In genomic region chr12:117190210-117190781, GRCh38 we compare ENCODE assay signal across 8 cellular contexts. TPM values are rescaled to one million over a fixed set of nuclear protein-coding genes. Genes with fewer than 3 reads are reported as not detected.
DNase-seq lines count a peak whose midpoint lies in the region; ATAC-seq and TF ChIP-seq lines count a peak whose summit lies in the region.

A gene with protein sequence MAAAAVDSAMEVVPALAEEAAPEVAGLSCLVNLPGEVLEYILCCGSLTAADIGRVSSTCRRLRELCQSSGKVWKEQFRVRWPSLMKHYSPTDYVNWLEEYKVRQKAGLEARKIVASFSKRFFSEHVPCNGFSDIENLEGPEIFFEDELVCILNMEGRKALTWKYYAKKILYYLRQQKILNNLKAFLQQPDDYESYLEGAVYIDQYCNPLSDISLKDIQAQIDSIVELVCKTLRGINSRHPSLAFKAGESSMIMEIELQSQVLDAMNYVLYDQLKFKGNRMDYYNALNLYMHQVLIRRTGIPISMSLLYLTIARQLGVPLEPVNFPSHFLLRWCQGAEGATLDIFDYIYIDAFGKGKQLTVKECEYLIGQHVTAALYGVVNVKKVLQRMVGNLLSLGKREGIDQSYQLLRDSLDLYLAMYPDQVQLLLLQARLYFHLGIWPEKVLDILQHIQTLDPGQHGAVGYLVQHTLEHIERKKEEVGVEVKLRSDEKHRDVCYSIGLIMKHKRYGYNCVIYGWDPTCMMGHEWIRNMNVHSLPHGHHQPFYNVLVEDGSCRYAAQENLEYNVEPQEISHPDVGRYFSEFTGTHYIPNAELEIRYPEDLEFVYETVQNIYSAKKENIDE (minus strand): TSS chr12:117190470. CDS start chr12:117190456, 14 bp downstream.

- intact Hi-C loops in left ventricle myocardium superior (cut with micrococcal nuclease): no loop called here
- intact Hi-C loops in psoas muscle (cut with DNase I): no loop called here

- WGBS in psoas muscle, 3 donors: 1 to 2% (median 2%) methylated on average over 38 to 59 of the region's 59 CpGs
- WGBS in urinary bladder: 2% methylated on average over 59 of the region's 59 CpGs

- H3K27me3 ChIP-seq in psoas muscle (ENCODE audit: insufficient read depth in 3 of 3, low read length in 2 of 3): no peaks in the 10 kb centered on the region

- TF ChIP-seq CTCF in GM13977 (IDR thresholded peaks at IDR 0.05; ENCODE audit: extremely low read depth, insufficient read depth, missing control alignments) (no peak), psoas muscle (IDR thresholded peaks at IDR 0.05) (no peak)

- H3K4me1 ChIP-seq in psoas muscle: peaks cover 9% of the 10 kb centered on the region
- no peaks in the 10 kb centered on the region for H3K4me1 ChIP-seq in urinary bladder (ENCODE audit: insufficient read depth)

- peak within 1 kb of the TSS; percentile 90 for H3K4me3 ChIP-seq in psoas muscle
- H3K4me3 ChIP-seq in urinary bladder (ENCODE audit: low read depth, low read length): peak within 1 kb of the TSS; percentile 100

- H3K36me3 ChIP-seq in psoas muscle (ENCODE audit: insufficient read depth in 1 of 2, low read depth in 1 of 2) (peaks cover 0 to 29% of the 10 kb centered on the region in 2 donors), urinary bladder (ENCODE audit: insufficient read depth) (no peaks in the 10 kb centered on the region)

- H3K27me3 Mint-ChIP-seq in T-helper 17 cell: no peaks in the 10 kb centered on the region

- H3K36me3 Mint-ChIP-seq in T-helper 17 cell (ENCODE audit: low read depth): no peaks in the 10 kb centered on the region

- DNase-seq in GM13977 (ENCODE audit: low spot score) (peak; percentile 98), NCI-H146 (lab: John Stamatoyannopoulos, UW) (peak; percentile 89), T-helper 17 cell (peak; percentile 92 to 95 (median 93)), amygdala (lab: John Stamatoyannopoulos, UW) (peak in 55 of 56 donors; percentile 55 to 96 (median 86)), left ventricle myocardium superior (peak; percentile 96), psoas muscle (peak; percentile 90 to 95)

- H3K9me3 ChIP-seq in T-helper 17 cell (ENCODE audit: control insufficient read depth, low read length, poor library complexity, severe bottlenecking): no peaks in the 10 kb centered on the region
- peaks cover 4% of the 10 kb centered on the region for H3K9me3 ChIP-seq in psoas muscle

- H3K27ac Mint-ChIP-seq in T-helper 17 cell: peak within 1 kb of the TSS; percentile 90

- in situ Hi-C loops in GM13977 (cut with MboI; ENCODE audit: low pct_unique_long_range_greater_than_20kb, low sequenced_read_pairs, unreplicated experiment): no loop called here

- ATAC-seq in HG02852 (IDR thresholded peaks at IDR 0.05; ENCODE audit: unreplicated experiment) (peak; percentile 87), T-helper 17 cell (peak; percentile 93), left ventricle myocardium superior (peak; percentile 95), psoas muscle (peak; percentile 99)

- peaks cover 22% of the 10 kb centered on the region for H3K4me1 Mint-ChIP-seq in T-helper 17 cell

- peak within 1 kb of the TSS; percentile 96 for H3K4me3 Mint-ChIP-seq in T-helper 17 cell

- H3K27ac ChIP-seq in psoas muscle (peak within 1 kb of the TSS; percentile 80), urinary bladder (ENCODE audit: low read depth) (peak within 1 kb of the TSS; percentile 48)

RNA-seq across cellular contexts. Expression of the gene that starts here (rescaled TPM):
- total RNA-seq in T-helper 17 cell (10 to 100 TPM; 61.7 to 65.5 TPM), left ventricle myocardium superior (33.5 TPM), psoas muscle (10 to 100 TPM; 19.4 to 38.8 (median 25.1) TPM), urinary bladder (70.7 TPM)
- polyA plus RNA-seq in psoas muscle (10 to 100 TPM in 1 of 3 donors, 1 to 10 TPM in 2; 6.9 to 19.9 (median 7.4) TPM), urinary bladder (40.2 TPM)

Comparison
In these comparisons a context has a peak if more than half of its experiments do, and no peak if none do; other contexts are left out.
1. Peak in every context shown above with its lines: DNase-seq, ATAC-seq, H3K4me3 ChIP-seq and H3K27ac ChIP-seq.